24 cellular contexts compared by ENCODE assay signal in the genomic region with DNA sequence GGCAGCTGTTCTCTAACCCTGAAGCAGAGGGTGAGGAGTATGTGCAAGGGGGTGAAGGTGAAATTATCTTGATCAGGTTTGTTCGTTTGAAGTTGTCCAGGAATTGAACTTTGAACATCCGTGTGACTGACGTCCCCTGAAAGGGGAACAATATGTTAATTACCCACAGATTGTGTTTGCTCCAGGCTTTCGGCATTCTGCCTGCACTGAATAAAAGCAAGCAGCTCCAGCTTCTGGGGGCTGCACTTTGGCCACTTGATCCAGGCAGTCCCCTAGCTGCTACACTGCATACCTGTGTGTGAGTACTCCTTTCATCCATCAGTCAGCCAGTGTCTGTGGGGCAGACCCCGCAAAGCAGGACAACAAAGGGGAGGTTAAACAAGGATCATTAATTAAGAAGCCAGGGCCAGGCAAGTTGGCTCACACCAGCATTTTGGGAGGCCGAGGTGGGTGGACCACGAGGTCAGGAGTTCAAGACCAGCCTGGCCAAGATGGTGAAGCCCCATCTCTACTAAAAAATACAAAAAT.
DNase-seq lines count a peak whose midpoint lies in the region; ATAC-seq, FAIRE-seq and TF ChIP-seq lines count a peak whose summit lies in the region.
"Had no signal": no experiment of that assay in that cellular context is flagged by ENCODE, and none has a peak within 500 bp of the region (broad histone marks: within the 10 kb centered on the region; RNA-seq: fewer than 3 reads in every experiment).

No MANE protein-coding gene starts in this region.

- H2AFZ ChIP-seq in HepG2 (ENCODE audit: low read length): no peak overlapping the region

- peak; percentile 28 for FAIRE-seq in HepG2 (lab: Jason Lieb, UNC)
- FAIRE-seq: GM12892, GM18507 had no signal

- peak overlapping the region; percentile 44 for H3K27ac ChIP-seq in HepG2 (ENCODE audit: extremely low read length, insufficient read depth, low read length)
- H3K27ac ChIP-seq in right lobe of liver: no peak overlapping the region
- H3K27ac ChIP-seq: HL-60 had no signal

- H3K4me3 ChIP-seq in HepG2 (replicated peaks in 1 of 3; ENCODE audit: insufficient read depth in 1 of 3, low read depth in 2 of 3, low read length in 3 of 3): peak overlapping the region in 1 of 3 experiments; percentile 42; a peak in 2 of 6 replicates
- no peak overlapping the region for H3K4me3 ChIP-seq in right lobe of liver
- H3K4me3 ChIP-seq in mucosa of descending colon: no peak overlapping the region
- H3K4me3 ChIP-seq: MG63 had no signal

- no peaks in the 10 kb centered on the region for H3K9me3 ChIP-seq in HepG2 (ENCODE audit: low read length)
- no peaks in the 10 kb centered on the region for H3K9me3 ChIP-seq in right lobe of liver
- H3K9me3 ChIP-seq in mucosa of descending colon: no peaks in the 10 kb centered on the region
- H3K9me3 ChIP-seq: MG63 had no signal

- POLR2A ChIA-PET in HepG2 (lab: Yijun Ruan, JAX): interaction anchor here (1.3 to 4.8 kb wide), 6 partner anchors 9 to 102 kb away, joined by 3 to 22 read pairs (median 11); a partner anchor contains a TSS
- POLR2A ChIA-PET in WTC11 (lab: Charles Lee): interaction anchor here (0.9 to 1.2 kb wide), 4 partner anchors 9 to 135 kb away, joined by 3 to 8 read pairs (median 4); a partner anchor contains a TSS

- BruUV-seq in HepG2 (replicated peaks; lab: Mats Ljungman, UMichigan): no TSS peak

- peaks cover 36% of the 10 kb centered on the region for H3K4me1 Mint-ChIP-seq in WTC11
- H3K4me1 Mint-ChIP-seq: B cell had no signal

- H3K4me3 Mint-ChIP-seq in WTC11: no peak overlapping the region
- H3K4me3 Mint-ChIP-seq: B cell; CD4-positive, alpha-beta T cell had no signal

- H3K4me2 ChIP-seq in HepG2 (ENCODE audit: low read depth, low read length): peak overlapping the region; percentile 59

- peak overlapping the region; percentile 42; the same call in 1 of the 2 replicates for H3K27ac Mint-ChIP-seq in WTC11
- H3K27ac Mint-ChIP-seq: B cell; CD4-positive, alpha-beta T cell had no signal

- DNase-seq in HepG2 (ENCODE audit: low spot score) (peak; percentile 91), right lobe of liver (no peak), WTC11 (ENCODE audit: low spot score) (no peak), mucosa of descending colon (no peak), NCI-H82 (lab: John Stamatoyannopoulos, UW) (no peak), HK-2 (ENCODE audit: unreplicated experiment) (no peak), GDM1 (lab: John Stamatoyannopoulos, UW) (no peak)
- DNase-seq in stimulated activated CD4-positive, alpha-beta T cell treated with anti-CD3 and anti-CD28 coated beads, Interleukin-4, amount 100 ng/mL, for 4 hours: no peak
- DNase-seq: CD4-positive, alpha-beta T cell; DMS153; EL; GOT3; IMR-90; Kasumi-1; MG63; NCI-H1048; NCI-H1436 treated with DMSO at 0.1 percent for 48 hours; NCI-H2029; NCI-H446 treated with DMSO at 0.1 percent for 48 hours; PC-3 had no signal

- H4K20me1 ChIP-seq in HepG2 (ENCODE audit: insufficient read depth, low read length): no peaks in the 10 kb centered on the region

- no peak for TF ChIP-seq CTCF in HepG2 (CRISPR knock-in tag; IDR thresholded peaks at IDR 0.05)
- no peak for TF ChIP-seq CTCF in right lobe of liver (IDR thresholded peaks at IDR 0.05)
- no peak for TF ChIP-seq CTCF in WTC11 (IDR thresholded peaks at IDR 0.05)
- TF ChIP-seq CTCF in mucosa of descending colon (IDR thresholded peaks at IDR 0.05): no peak

- no peak for TF ChIP-seq RAD21 in HepG2 (CRISPR knock-in tag; IDR thresholded peaks at IDR 0.05)

- H3K36me3 Mint-ChIP-seq in WTC11: no peaks in the 10 kb centered on the region

- CTCF ChIA-PET in HepG2 (lab: Yijun Ruan, JAX; ENCODE audit: low intra/inter-chr PET ratio, low total read pairs) (no interaction called here), WTC11 (lab: Charles Lee) (no interaction called here)

- peak overlapping the region; percentile 2; the same call in 1 of the 2 replicates for H3K9ac ChIP-seq in HepG2 (ENCODE audit: insufficient read depth, low read depth, low read length)

- TF ChIP-seq EP300 in HepG2 (IDR thresholded peaks at IDR 0.05; ENCODE audit: low read depth in 2 of 2, low read length in 2 of 2) (peak in 1 of 2 experiments; percentile 42; a peak in 2 of 4 replicates), HepG2 (CRISPR knock-in tag; IDR thresholded peaks at IDR 0.05; ENCODE audit: borderline replicate concordance) (no peak)

- H3K4me1 ChIP-seq in HepG2 (ENCODE audit: insufficient read depth, low read length): peaks cover 69% of the 10 kb centered on the region
- H3K4me1 ChIP-seq in right lobe of liver: no peaks in the 10 kb centered on the region
- peaks cover 5% of the 10 kb centered on the region for H3K4me1 ChIP-seq in mucosa of descending colon (ENCODE audit: low read depth)

- no peaks in the 10 kb centered on the region; the same call in 1 of the 2 replicates for H3K27me3 Mint-ChIP-seq in WTC11 (ENCODE audit: low read depth)
- H3K27me3 Mint-ChIP-seq: B cell; CD4-positive, alpha-beta T cell had no signal

- no peak for TF ChIP-seq POLR2A in HepG2 (IDR thresholded peaks at IDR 0.05; ENCODE audit: insufficient read depth in 1 of 2, low read depth in 2 of 2, low read length in 2 of 2)
- TF ChIP-seq POLR2A in right lobe of liver (IDR thresholded peaks at IDR 0.05): no peak

- no peaks in the 10 kb centered on the region for H3K79me2 ChIP-seq in HepG2 (ENCODE audit: insufficient read depth, low read length)

- intact Hi-C loops in HepG2 (cut with micrococcal nuclease; ENCODE audit: unreplicated experiment): loop anchor here (2.0 kb wide), 2 partner anchors 25 to 43 kb away; a partner anchor contains a TSS
- intact Hi-C loops in right lobe of liver (cut with DNase I): no loop called here
- intact Hi-C loops in mucosa of descending colon (cut with DNase I, micrococcal nuclease): no loop called here

- WGBS in HepG2 (ENCODE audit: low lambda C conversion rate): 1% methylated on average over 7 of the region's 7 CpGs
- 34% methylated on average over 7 of the region's 7 CpGs for WGBS in right lobe of liver (ENCODE audit: insufficient coverage, low coverage, low lambda C conversion rate, missing lambda C conversion rate)

- H3K27me3 ChIP-seq in HepG2 (ENCODE audit: control insufficient read depth in 1 of 2, insufficient read depth in 2 of 2, low read length in 2 of 2) (no peaks in the 10 kb centered on the region), right lobe of liver (no peaks in the 10 kb centered on the region)
- H3K27me3 ChIP-seq: MG63 had no signal

- ATAC-seq in HepG2 (peak; percentile 78), right lobe of liver (no peak), WTC11 (no peak), mucosa of descending colon (peak; percentile 67)
- ATAC-seq: PC-3 had no signal

- H3K9me3 Mint-ChIP-seq in WTC11: no peaks in the 10 kb centered on the region
- H3K9me3 Mint-ChIP-seq: CD4-positive, alpha-beta T cell had no signal

- no peaks in the 10 kb centered on the region for H3K36me3 ChIP-seq in HepG2 (replicated peaks in 1 of 2; ENCODE audit: control insufficient read depth in 1 of 2, insufficient read depth in 2 of 2, low read length in 2 of 2)
- no peaks in the 10 kb centered on the region for H3K36me3 ChIP-seq in right lobe of liver
- no peaks in the 10 kb centered on the region for H3K36me3 ChIP-seq in mucosa of descending colon (ENCODE audit: low read depth)
- H3K36me3 ChIP-seq: MG63 had no signal

- in situ Hi-C loops in HepG2 (cut with HindIII; ENCODE audit: extremely low pct_ligation_motif_present, low pct_unique_long_range_greater_than_20kb): no loop called here

TF ChIP-seq in HepG2, 621 proteins besides CTCF, POLR2A, EP300 and RAD21 (continues in another document):
- TF ChIP-seq MIXL1 (CRISPR knock-in tag; IDR thresholded peaks at IDR 0.05): peak; percentile 74; the same call in 1 of the 2 replicates
- 0 out of 2 replicates have a peak, but pooled peaks have one; percentile 8 for TF ChIP-seq SRF (IDR thresholded peaks at IDR 0.05; ENCODE audit: low read depth, low read length)
- TF ChIP-seq MAFG (CRISPR knock-in tag; IDR thresholded peaks at IDR 0.05): no peak
- TF ChIP-seq MEF2D (CRISPR knock-in tag; IDR thresholded peaks at IDR 0.05): peak; percentile 38; the same call in 1 of the 2 replicates
- peak; percentile 59 for TF ChIP-seq PITX1 (CRISPR knock-in tag; IDR thresholded peaks at IDR 0.05)
- no peak for TF ChIP-seq ZNF780A (CRISPR knock-in tag; IDR thresholded peaks at IDR 0.05)
- 0 out of 2 replicates have a peak, but pooled peaks have one; percentile 22 for TF ChIP-seq MIER3 (CRISPR knock-in tag; IDR thresholded peaks at IDR 0.05; ENCODE audit: borderline replicate concordance)
- 0 out of 2 replicates have a peak, but pooled peaks have one; percentile 28 for TF ChIP-seq RFXAP (CRISPR knock-in tag; IDR thresholded peaks at IDR 0.05; ENCODE audit: borderline replicate concordance)
- TF ChIP-seq ZNF563 (CRISPR knock-in tag; IDR thresholded peaks at IDR 0.05): peak; percentile 96

TF ChIP-seq in WTC11, 78 proteins besides CTCF, POLR2A, EP300 and RAD21 (continues in another document):
- TF ChIP-seq ESRRA (CRISPR knock-in tag; IDR thresholded peaks at IDR 0.05; ENCODE audit: borderline replicate concordance) (no peak), SP1 (CRISPR knock-in tag; conservative IDR thresholded peaks at IDR 0.05) (no peak), NR3C1 (CRISPR knock-in tag; conservative IDR thresholded peaks at IDR 0.05; ENCODE audit: low read depth) (no peak)
- TF ChIP-seq, protein P1, sequence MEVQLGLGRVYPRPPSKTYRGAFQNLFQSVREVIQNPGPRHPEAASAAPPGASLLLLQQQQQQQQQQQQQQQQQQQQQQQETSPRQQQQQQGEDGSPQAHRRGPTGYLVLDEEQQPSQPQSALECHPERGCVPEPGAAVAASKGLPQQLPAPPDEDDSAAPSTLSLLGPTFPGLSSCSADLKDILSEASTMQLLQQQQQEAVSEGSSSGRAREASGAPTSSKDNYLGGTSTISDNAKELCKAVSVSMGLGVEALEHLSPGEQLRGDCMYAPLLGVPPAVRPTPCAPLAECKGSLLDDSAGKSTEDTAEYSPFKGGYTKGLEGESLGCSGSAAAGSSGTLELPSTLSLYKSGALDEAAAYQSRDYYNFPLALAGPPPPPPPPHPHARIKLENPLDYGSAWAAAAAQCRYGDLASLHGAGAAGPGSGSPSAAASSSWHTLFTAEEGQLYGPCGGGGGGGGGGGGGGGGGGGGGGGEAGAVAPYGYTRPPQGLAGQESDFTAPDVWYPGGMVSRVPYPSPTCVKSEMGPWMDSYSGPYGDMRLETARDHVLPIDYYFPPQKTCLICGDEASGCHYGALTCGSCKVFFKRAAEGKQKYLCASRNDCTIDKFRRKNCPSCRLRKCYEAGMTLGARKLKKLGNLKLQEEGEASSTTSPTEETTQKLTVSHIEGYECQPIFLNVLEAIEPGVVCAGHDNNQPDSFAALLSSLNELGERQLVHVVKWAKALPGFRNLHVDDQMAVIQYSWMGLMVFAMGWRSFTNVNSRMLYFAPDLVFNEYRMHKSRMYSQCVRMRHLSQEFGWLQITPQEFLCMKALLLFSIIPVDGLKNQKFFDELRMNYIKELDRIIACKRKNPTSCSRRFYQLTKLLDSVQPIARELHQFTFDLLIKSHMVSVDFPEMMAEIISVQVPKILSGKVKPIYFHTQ (CRISPR knock-in tag; IDR thresholded peaks at IDR 0.05): no peak
- TF ChIP-seq, protein P2, sequence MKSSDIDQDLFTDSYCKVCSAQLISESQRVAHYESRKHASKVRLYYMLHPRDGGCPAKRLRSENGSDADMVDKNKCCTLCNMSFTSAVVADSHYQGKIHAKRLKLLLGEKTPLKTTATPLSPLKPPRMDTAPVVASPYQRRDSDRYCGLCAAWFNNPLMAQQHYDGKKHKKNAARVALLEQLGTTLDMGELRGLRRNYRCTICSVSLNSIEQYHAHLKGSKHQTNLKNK (CRISPR knock-in tag; IDR thresholded peaks at IDR 0.05): no peak

Comparison
In these comparisons a context has a peak if more than half of its experiments do, and no peak if none do; other contexts are left out.
1. ATAC-seq: peak in HepG2 (single experiment) and mucosa of descending colon (single experiment); none in right lobe of liver (0 of 4) and WTC11 (single experiment).